Comparison of ENCODE assay signal across 16 cellular contexts in genomic region chr4:177862541-177863176, GRCh38.
"Had no signal": no experiment of that assay in that cellular context is flagged by ENCODE, and none has a peak within 500 bp of the region (broad histone marks: within the 10 kb centered on the region; RNA-seq: fewer than 3 reads in every experiment).

No MANE protein-coding gene starts in this region.

- H3K27ac Mint-ChIP-seq: dendritic cell treated with granulocyte-macrophage colony-stimulating factor and Interleukin-4, amounts not matched to agents 40 ng/mL and 50 ng/mL, for 4 days; endodermal cell; naive thymus-derived CD8-positive, alpha-beta T cell; type B pancreatic cell had no signal

- FAIRE-seq: colon, endothelial cell of umbilical vein, small intestine had no signal

- ATAC-seq: mucosa of descending colon; naive thymus-derived CD8-positive, alpha-beta T cell; stimulated activated naive CD8-positive, alpha-beta T cell treated with anti-CD3 and anti-CD28 coated beads, Interleukin-15, Interleukin-2, amounts not matched to agents 100 U/mL and 50 U/mL, for 24 hours had no signal

- H3K27me3 ChIP-seq: suprapubic skin, thyroid gland, uterus had no signal

- H3K27ac ChIP-seq: suprapubic skin, thyroid gland, uterus had no signal

- H3K4me1 ChIP-seq: suprapubic skin, thyroid gland, uterus had no signal

- H3K36me3 Mint-ChIP-seq: naive thymus-derived CD8-positive, alpha-beta T cell; type B pancreatic cell had no signal

- H3K4me3 Mint-ChIP-seq: dendritic cell treated with granulocyte-macrophage colony-stimulating factor and Interleukin-4, amounts not matched to agents 40 ng/mL and 50 ng/mL, for 4 days; endodermal cell; naive thymus-derived CD8-positive, alpha-beta T cell; type B pancreatic cell had no signal

- H3K36me3 ChIP-seq: suprapubic skin, thyroid gland, uterus had no signal

- H3K4me1 Mint-ChIP-seq: endodermal cell; naive thymus-derived CD8-positive, alpha-beta T cell had no signal

- H3K27me3 Mint-ChIP-seq: dendritic cell treated with granulocyte-macrophage colony-stimulating factor and Interleukin-4, amounts not matched to agents 40 ng/mL and 50 ng/mL, for 4 days; type B pancreatic cell had no signal

- H3K9me3 ChIP-seq: mucosa of descending colon, suprapubic skin, thyroid gland, uterus had no signal

- H3K4me3 ChIP-seq: mucosa of descending colon, suprapubic skin, thyroid gland, uterus had no signal

- H3K9me3 Mint-ChIP-seq: endodermal cell, type B pancreatic cell had no signal

- DNase-seq: cerebellar nuclear complex; endodermal cell; foreskin melanocyte; islet precursor cell; mucosa of descending colon; naive thymus-derived CD8-positive, alpha-beta T cell; small intestine; stimulated activated CD4-positive, alpha-beta T cell treated with anti-CD3 and anti-CD28 coated beads, Interleukin-2, amount 100 ng/mL, for 48 hours; stimulated activated naive CD8-positive, alpha-beta T cell treated with anti-CD3 and anti-CD28 coated beads, Interleukin-15, Interleukin-2, amounts not matched to agents 100 U/mL and 50 U/mL, for 24 hours; thyroid gland; uterus had no signal
